In the genomic region with DNA sequence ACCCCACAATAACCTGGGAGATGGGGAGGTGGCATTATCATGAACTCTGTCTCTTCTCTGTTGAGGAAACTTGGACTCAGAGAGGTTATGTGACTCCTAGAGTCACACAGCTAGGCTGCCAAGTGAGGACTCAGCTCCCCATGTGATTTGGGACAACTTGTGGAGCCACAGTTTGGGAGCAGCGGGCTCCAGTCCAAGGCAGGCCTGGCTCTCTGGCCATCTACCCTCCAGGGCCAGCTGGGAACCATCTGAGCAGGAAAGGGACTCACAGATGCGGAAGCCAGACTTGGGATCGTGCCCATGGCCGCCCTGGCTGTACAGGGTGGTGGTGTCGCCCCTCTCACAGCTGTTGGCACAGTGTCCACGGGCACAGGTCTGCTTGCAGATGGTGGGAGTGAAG, we compare ENCODE assay signal across 10 cellular contexts. TPM values are rescaled to one million over a fixed set of nuclear protein-coding genes. Genes with fewer than 3 reads are reported as not detected.
A peak's percentile ranks its signal among the peaks of the same experiment; 100 is the strongest.
DNase-seq lines count a peak whose midpoint lies in the region; ATAC-seq and TF ChIP-seq lines count a peak whose summit lies in the region.
"Had no signal": no experiment of that assay in that cellular context is flagged by ENCODE, and none has a peak within 500 bp of the region (broad histone marks: within the 10 kb centered on the region; RNA-seq: fewer than 3 reads in every experiment).

No MANE protein-coding gene starts in this region.

- no peak overlapping the region for H3K4me3 ChIP-seq in fibroblast of villous mesenchyme (ENCODE audit: low read depth, low read length)
- no peak overlapping the region for H3K4me3 ChIP-seq in upper lobe of right lung

- intact Hi-C loops in upper lobe of right lung (cut with DNase I), result no loop called here

- peaks cover 27% of the 10 kb centered on the region for H3K4me1 ChIP-seq in upper lobe of right lung

- no peaks in the 10 kb centered on the region for H3K36me3 ChIP-seq in upper lobe of right lung

- H3K27ac ChIP-seq in upper lobe of right lung, result peak overlapping the region; percentile 78
- H3K27ac ChIP-seq: HL-60 had no signal

- H3K27me3 ChIP-seq in upper lobe of right lung, result no peaks in the 10 kb centered on the region
- H3K27me3 ChIP-seq: dorsolateral prefrontal cortex had no signal

- no peak for TF ChIP-seq CTCF in fibroblast of villous mesenchyme (IDR thresholded peaks at IDR 0.05; ENCODE audit: insufficient read depth, low read depth, low read length)
- TF ChIP-seq CTCF in upper lobe of right lung (IDR thresholded peaks at IDR 0.05), result no peak

- peak; percentile 50 for DNase-seq in fibroblast of villous mesenchyme (ENCODE audit: low read depth)
- peak; percentile 88 for DNase-seq in myocyte (ENCODE audit: low read depth)
- peak; percentile 80 for DNase-seq in upper lobe of right lung
- DNase-seq in ureter (ENCODE audit: low spot score), result no peak

- ATAC-seq in SK-N-SH treated with all-trans-retinoic acid at 6 μM for 48 hours (peak; percentile 47), upper lobe of right lung (peak; percentile 55), HG02798 (IDR thresholded peaks at IDR 0.05; ENCODE audit: poor library complexity, unreplicated experiment) (no peak), HG02759 (IDR thresholded peaks at IDR 0.05; ENCODE audit: unreplicated experiment) (no peak)
- ATAC-seq: Panc1 had no signal

- no peaks in the 10 kb centered on the region for H3K9me3 ChIP-seq in upper lobe of right lung

TF ChIP-seq in SK-N-SH treated with all-trans-retinoic acid at 6 μM for 48 hours, 23 proteins besides CTCF, POLR2A, EP300 and RAD21:
- TF ChIP-seq ZFP30 (CRISPR knock-in tag; IDR thresholded peaks at IDR 0.05) (no peak), ISL1 (CRISPR knock-in tag; IDR thresholded peaks at IDR 0.05) (no peak), GLIS3 (CRISPR knock-in tag; IDR thresholded peaks at IDR 0.05) (no peak), SNAI2 (CRISPR knock-in tag; IDR thresholded peaks at IDR 0.05) (no peak), RARB (CRISPR knock-in tag; IDR thresholded peaks at IDR 0.05) (no peak), TCF4 (CRISPR knock-in tag; IDR thresholded peaks at IDR 0.05; ENCODE audit: borderline replicate concordance) (peak; percentile 75), ZNF565 (CRISPR knock-in tag; conservative IDR thresholded peaks at IDR 0.05; ENCODE audit: low read depth) (no peak)
- TF ChIP-seq, protein P1, sequence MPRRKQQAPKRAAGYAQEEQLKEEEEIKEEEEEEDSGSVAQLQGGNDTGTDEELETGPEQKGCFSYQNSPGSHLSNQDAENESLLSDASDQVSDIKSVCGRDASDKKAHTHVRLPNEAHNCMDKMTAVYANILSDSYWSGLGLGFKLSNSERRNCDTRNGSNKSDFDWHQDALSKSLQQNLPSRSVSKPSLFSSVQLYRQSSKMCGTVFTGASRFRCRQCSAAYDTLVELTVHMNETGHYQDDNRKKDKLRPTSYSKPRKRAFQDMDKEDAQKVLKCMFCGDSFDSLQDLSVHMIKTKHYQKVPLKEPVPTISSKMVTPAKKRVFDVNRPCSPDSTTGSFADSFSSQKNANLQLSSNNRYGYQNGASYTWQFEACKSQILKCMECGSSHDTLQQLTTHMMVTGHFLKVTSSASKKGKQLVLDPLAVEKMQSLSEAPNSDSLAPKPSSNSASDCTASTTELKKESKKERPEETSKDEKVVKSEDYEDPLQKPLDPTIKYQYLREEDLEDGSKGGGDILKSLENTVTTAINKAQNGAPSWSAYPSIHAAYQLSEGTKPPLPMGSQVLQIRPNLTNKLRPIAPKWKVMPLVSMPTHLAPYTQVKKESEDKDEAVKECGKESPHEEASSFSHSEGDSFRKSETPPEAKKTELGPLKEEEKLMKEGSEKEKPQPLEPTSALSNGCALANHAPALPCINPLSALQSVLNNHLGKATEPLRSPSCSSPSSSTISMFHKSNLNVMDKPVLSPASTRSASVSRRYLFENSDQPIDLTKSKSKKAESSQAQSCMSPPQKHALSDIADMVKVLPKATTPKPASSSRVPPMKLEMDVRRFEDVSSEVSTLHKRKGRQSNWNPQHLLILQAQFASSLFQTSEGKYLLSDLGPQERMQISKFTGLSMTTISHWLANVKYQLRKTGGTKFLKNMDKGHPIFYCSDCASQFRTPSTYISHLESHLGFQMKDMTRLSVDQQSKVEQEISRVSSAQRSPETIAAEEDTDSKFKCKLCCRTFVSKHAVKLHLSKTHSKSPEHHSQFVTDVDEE (CRISPR knock-in tag; IDR thresholded peaks at IDR 0.05), result peak; percentile 77; the same call in 1 of the 2 replicates
- TF ChIP-seq, protein P2, sequence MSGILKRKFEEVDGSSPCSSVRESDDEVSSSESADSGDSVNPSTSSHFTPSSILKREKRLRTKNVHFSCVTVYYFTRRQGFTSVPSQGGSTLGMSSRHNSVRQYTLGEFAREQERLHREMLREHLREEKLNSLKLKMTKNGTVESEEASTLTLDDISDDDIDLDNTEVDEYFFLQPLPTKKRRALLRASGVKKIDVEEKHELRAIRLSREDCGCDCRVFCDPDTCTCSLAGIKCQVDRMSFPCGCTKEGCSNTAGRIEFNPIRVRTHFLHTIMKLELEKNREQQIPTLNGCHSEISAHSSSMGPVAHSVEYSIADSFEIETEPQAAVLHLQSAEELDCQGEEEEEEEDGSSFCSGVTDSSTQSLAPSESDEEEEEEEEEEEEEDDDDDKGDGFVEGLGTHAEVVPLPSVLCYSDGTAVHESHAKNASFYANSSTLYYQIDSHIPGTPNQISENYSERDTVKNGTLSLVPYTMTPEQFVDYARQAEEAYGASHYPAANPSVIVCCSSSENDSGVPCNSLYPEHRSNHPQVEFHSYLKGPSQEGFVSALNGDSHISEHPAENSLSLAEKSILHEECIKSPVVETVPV (CRISPR knock-in tag; IDR thresholded peaks at IDR 0.05), result no peak

RNA-seq across cellular contexts. Expression of a gene that starts 59.1 kb away (rescaled TPM):
- 14.8 and 24.6 TPM in 2 replicates for total RNA-seq in fibroblast of villous mesenchyme
- 14.6 and 27.0 TPM in 2 replicates for total RNA-seq in myocyte
- 19.1 TPM for polyA plus RNA-seq in myocyte (2012)
- 21.4 TPM for total RNA-seq in upper lobe of right lung
- total RNA-seq in ureter, result 25.6 TPM

RNA-seq across cellular contexts. Expression of a gene that starts 59.4 kb away (rescaled TPM):
- total RNA-seq in fibroblast of villous mesenchyme (210 and 339 TPM in 2 replicates), myocyte (16.5 and 18.6 TPM in 2 replicates), upper lobe of right lung (117 TPM), ureter (6.8 TPM)
- polyA plus RNA-seq in myocyte (2012), result 477 TPM

RNA-seq across cellular contexts. Expression of a gene that starts 59.5 kb away (rescaled TPM):
- total RNA-seq in fibroblast of villous mesenchyme (252 and 317 TPM in 2 replicates), myocyte (658 and 898 TPM in 2 replicates), upper lobe of right lung (849 TPM), ureter (175 TPM)
- 421 TPM for polyA plus RNA-seq in myocyte (2012)

Comparison
In these comparisons a context has a peak if more than half of its experiments do, and no peak if none do; other contexts are left out.
1. ATAC-seq: peak in SK-N-SH treated with all-trans-retinoic acid at 6 μM for 48 hours (single experiment) and upper lobe of right lung (single experiment); none in HG02798 (single experiment) and HG02759 (single experiment).